Comparison of ENCODE assay signal across 8 cellular contexts in the genomic region with DNA sequence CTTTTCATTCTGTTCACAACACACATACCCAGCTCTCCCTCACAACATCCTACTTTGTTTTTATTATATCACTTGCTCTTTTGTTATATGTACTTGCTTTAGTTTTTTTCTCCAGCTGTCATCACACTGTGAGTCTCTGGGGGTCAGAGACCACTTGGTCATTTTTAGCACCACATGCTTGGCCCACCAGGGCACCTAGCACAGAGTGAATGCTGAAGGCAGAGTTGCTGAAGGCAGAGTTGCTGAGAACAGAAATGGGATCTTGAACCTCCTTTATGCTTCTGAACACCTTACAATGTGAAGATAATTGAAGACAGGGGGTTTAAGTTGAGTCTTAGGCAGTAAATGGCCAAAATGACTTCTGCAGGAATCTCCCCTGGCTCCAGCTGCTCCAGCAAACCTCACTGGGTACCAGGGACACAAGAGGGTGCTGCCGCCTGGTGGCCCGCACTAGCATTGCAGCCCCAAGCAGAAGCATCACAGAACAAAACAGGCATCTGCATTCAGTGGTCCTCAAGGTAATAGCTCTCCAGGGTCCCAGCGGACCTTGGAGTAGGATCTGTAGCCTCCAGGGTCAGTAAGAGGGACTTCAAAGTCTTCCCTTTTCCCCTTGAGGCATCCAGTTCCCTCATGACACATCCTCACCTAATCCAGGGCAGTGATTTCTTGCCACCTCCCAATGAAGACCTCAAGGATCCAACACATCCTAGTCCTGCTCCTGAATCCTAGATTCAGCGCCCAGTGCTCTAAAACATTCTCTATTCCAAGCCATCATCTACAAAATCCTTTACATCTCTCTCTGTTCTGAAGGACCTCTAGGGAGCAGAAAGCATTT.
A peak's percentile ranks its signal among the peaks of the same experiment; 100 is the strongest.
DNase-seq lines count a peak whose midpoint lies in the region; ATAC-seq and TF ChIP-seq lines count a peak whose summit lies in the region.

No MANE protein-coding gene starts in this region.

- H3K9me3 Mint-ChIP-seq in activated CD8-positive, alpha-beta T cell treated with anti-CD3 and anti-CD28 coated beads for 36 hours = peaks cover 26% of the 10 kb centered on the region

- no peak for ATAC-seq in activated CD8-positive, alpha-beta T cell treated with anti-CD3 and anti-CD28 coated beads for 36 hours
- ATAC-seq in HG03565 (IDR thresholded peaks at IDR 0.05; ENCODE audit: unreplicated experiment) (no peak), GM21381 (IDR thresholded peaks at IDR 0.05; ENCODE audit: unreplicated experiment) (no peak)

- no peaks in the 10 kb centered on the region for H3K36me3 Mint-ChIP-seq in activated CD8-positive, alpha-beta T cell treated with anti-CD3 and anti-CD28 coated beads for 36 hours (ENCODE audit: low read depth)

- no peaks in the 10 kb centered on the region for H3K27me3 Mint-ChIP-seq in activated CD8-positive, alpha-beta T cell treated with anti-CD3 and anti-CD28 coated beads for 36 hours

- H3K27ac Mint-ChIP-seq in activated CD8-positive, alpha-beta T cell treated with anti-CD3 and anti-CD28 coated beads for 36 hours = no peak overlapping the region

- POLR2A ChIA-PET in activated CD8-positive, alpha-beta T cell treated with anti-CD3 and anti-CD28 coated beads for 36 hours (lab: Charles Lee) = interaction anchor here (0.6 kb wide), 1 partner anchor 170 kb away, joined by 4 read pairs; no protein-coding TSS in a partner anchor

- CTCF ChIA-PET in activated CD8-positive, alpha-beta T cell treated with anti-CD3 and anti-CD28 coated beads for 36 hours (lab: Charles Lee) = interaction anchor here (1.0 to 1.1 kb wide), 2 partner anchors 9 to 11 kb away, joined by 3 to 4 read pairs; no protein-coding TSS in a partner anchor

- H3K4me3 ChIP-seq in HFF-Myc (replicated peaks; ENCODE audit: low read depth, low read length) = no peak overlapping the region

- peak; percentile 45 for TF ChIP-seq CTCF in HFF-Myc (IDR thresholded peaks at IDR 0.05; ENCODE audit: low read depth, low read length, missing control alignments)
- peak; percentile 67 for TF ChIP-seq CTCF in activated CD8-positive, alpha-beta T cell treated with anti-CD3 and anti-CD28 coated beads for 36 hours (IDR thresholded peaks at IDR 0.05)

- H3K4me1 Mint-ChIP-seq in activated CD8-positive, alpha-beta T cell treated with anti-CD3 and anti-CD28 coated beads for 36 hours (ENCODE audit: low read depth) = no peaks in the 10 kb centered on the region

- no peak overlapping the region for H3K4me3 Mint-ChIP-seq in activated CD8-positive, alpha-beta T cell treated with anti-CD3 and anti-CD28 coated beads for 36 hours

- peak; percentile 39 for DNase-seq in NCI-H146 (lab: John Stamatoyannopoulos, UW)
- DNase-seq in NCI-H146 treated with DMSO at 0.1 percent for 48 hours (lab: John Stamatoyannopoulos, UW; ENCODE audit: unreplicated experiment) = no peak
- DNase-seq in HFF-Myc (ENCODE audit: extremely low read depth, low read depth) = no peak
- DNase-seq in activated CD8-positive, alpha-beta T cell treated with anti-CD3 and anti-CD28 coated beads for 36 hours = peak; percentile 33
- DNase-seq in medulla oblongata (ENCODE audit: extremely low spot score) = peak; percentile 9
- no peak for DNase-seq in HCEC 1CT

- intact Hi-C loops in activated CD8-positive, alpha-beta T cell treated with anti-CD3 and anti-CD28 coated beads for 36 hours (cut with micrococcal nuclease) = no loop called here

Comparison
In these comparisons a context has a peak if more than half of its experiments do, and no peak if none do; other contexts are left out.
1. DNase-seq: peak in NCI-H146 (single experiment), activated CD8-positive, alpha-beta T cell treated with anti-CD3 and anti-CD28 coated beads for 36 hours (single experiment) and medulla oblongata (single experiment); none in NCI-H146 treated with DMSO at 0.1 percent for 48 hours (single experiment), HFF-Myc (single experiment) and HCEC 1CT (single experiment).